ENCODE assay signal across 8 cellular contexts in the genomic region with DNA sequence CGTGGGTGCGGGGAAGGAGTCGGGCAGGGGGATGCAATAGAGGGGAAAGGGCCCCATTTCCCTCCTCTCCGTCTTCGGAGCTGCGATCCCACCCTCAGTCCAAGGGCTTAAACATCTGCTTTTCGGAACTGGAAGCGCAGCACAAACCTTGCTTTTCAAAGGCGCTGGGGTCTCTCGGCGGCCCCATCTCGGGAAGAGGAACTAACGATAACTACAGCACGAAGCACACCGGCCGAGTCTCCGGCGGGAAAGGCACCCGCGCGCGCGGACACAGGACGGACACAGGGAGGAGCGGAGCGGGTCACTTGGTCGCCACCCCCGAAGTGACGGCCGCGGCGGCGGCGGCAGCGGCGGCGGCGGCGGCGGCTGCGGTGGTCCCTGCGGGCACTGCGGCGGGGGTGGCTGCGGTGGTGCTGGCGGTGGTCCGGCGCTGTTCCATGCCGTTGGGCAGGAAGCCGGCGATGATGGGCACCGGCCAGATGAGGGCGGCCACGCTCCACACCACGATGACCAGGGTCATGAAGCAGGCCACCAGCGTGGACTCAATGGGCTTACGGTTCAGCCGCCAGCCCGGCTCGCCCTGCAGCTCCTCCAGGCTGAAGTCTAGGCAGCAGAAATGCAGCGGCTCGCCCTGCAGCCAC. TPM values are rescaled to one million over a fixed set of nuclear protein-coding genes. Genes with fewer than 3 reads are reported as not detected.
A peak's percentile ranks its signal among the peaks of the same experiment; 100 is the strongest.
DNase-seq lines count a peak whose midpoint lies in the region; ATAC-seq, FAIRE-seq and TF ChIP-seq lines count a peak whose summit lies in the region.

No MANE protein-coding gene starts in this region.

- peak; percentile 40 for ATAC-seq in GM21381 (IDR thresholded peaks at IDR 0.05; ENCODE audit: unreplicated experiment)
- ATAC-seq in T-helper 17 cell: no peak
- ATAC-seq in HepG2: peak; percentile 90
- ATAC-seq in stimulated activated naive B cell treated with anti-CD40 and anti-IgM and Interleukin-4, amounts not matched to agents 10 μg/mL and 1 μg/mL and 100 μg/mL, for 72 hours (replicated peaks): peak; percentile 31 to 44

- no peak for FAIRE-seq in HepG2 (lab: Jason Lieb, UNC)

- no peak for TF ChIP-seq EP300 in HepG2 (IDR thresholded peaks at IDR 0.05; ENCODE audit: low read depth in 2 of 2, low read length in 2 of 2)
- no peak for TF ChIP-seq EP300 in HepG2 (CRISPR knock-in tag; IDR thresholded peaks at IDR 0.05; ENCODE audit: borderline replicate concordance)

- POLR2A ChIA-PET in HepG2 (lab: Yijun Ruan, JAX): no interaction called here

- DNase-seq in DMS53 treated with DMSO at 0.1 percent for 48 hours (lab: John Stamatoyannopoulos, UW; ENCODE audit: unreplicated experiment) (peak; percentile 2), Kasumi-1 (lab: John Stamatoyannopoulos, UW) (peak; percentile 13 to 16), T-helper 17 cell (no peak), dorsolateral prefrontal cortex (peak; percentile 71 to 83 (median 78)), HepG2 (ENCODE audit: low spot score) (peak; percentile 40), D341Med (ENCODE audit: low spot score) (no peak)
- peak; percentile 10 for DNase-seq in stimulated activated naive B cell treated with anti-CD40 and anti-IgM and Interleukin-4, amounts not matched to agents 10 μg/mL and 1 μg/mL and 100 μg/mL, for 72 hours

- TF ChIP-seq CTCF in dorsolateral prefrontal cortex (IDR thresholded peaks at IDR 0.05 in 54 of 56, conservative IDR thresholded peaks at IDR 0.05 in 2 of 56; ENCODE audit: low read depth in 1 of 56, partially characterized antibody in 56 of 56) (peak in 53 of 56 donors; percentile 22 to 79 (median 60)), HepG2 (CRISPR knock-in tag; IDR thresholded peaks at IDR 0.05) (peak; percentile 88)

- intact Hi-C loops in dorsolateral prefrontal cortex (cut with DNase I): loop anchor here (2.0 to 10.0 kb wide), 8 partner anchors 183 to 857 kb away; no protein-coding TSS in a partner anchor
- intact Hi-C loops in HepG2 (cut with micrococcal nuclease; ENCODE audit: unreplicated experiment): loop anchor here (5.0 kb wide), 2 partner anchors 272 to 287 kb away; no protein-coding TSS in a partner anchor

- CTCF ChIA-PET in HepG2 (lab: Yijun Ruan, JAX; ENCODE audit: low intra/inter-chr PET ratio, low total read pairs): interaction anchor here (0.6 to 1.3 kb wide), 4 partner anchors 275 to 854 kb away, joined by 3 read pairs; no protein-coding TSS in a partner anchor

- H3K27ac Mint-ChIP-seq in T-helper 17 cell: no peak overlapping the region
- H3K27ac Mint-ChIP-seq in stimulated activated naive B cell treated with anti-CD40 and anti-IgM and Interleukin-4, amounts not matched to agents 10 μg/mL and 1 μg/mL and 100 μg/mL, for 72 hours: peak overlapping the region; percentile 67

- no peaks in the 10 kb centered on the region for H3K36me3 ChIP-seq in HepG2 (replicated peaks in 1 of 2; ENCODE audit: control insufficient read depth in 1 of 2, insufficient read depth in 2 of 2, low read length in 2 of 2)

- no TSS peak for BruUV-seq in HepG2 (replicated peaks; lab: Mats Ljungman, UMichigan)

- no peak for TF ChIP-seq POLR2A in HepG2 (IDR thresholded peaks at IDR 0.05; ENCODE audit: insufficient read depth in 1 of 2, low read depth in 2 of 2, low read length in 2 of 2)

- no peak overlapping the region for H3K9ac ChIP-seq in HepG2 (ENCODE audit: insufficient read depth, low read depth, low read length)

- H3K9me3 Mint-ChIP-seq in stimulated activated naive B cell treated with anti-CD40 and anti-IgM and Interleukin-4, amounts not matched to agents 10 μg/mL and 1 μg/mL and 100 μg/mL, for 72 hours: no peaks in the 10 kb centered on the region

- peaks cover 85% of the 10 kb centered on the region for H3K27me3 Mint-ChIP-seq in T-helper 17 cell
- H3K27me3 Mint-ChIP-seq in stimulated activated naive B cell treated with anti-CD40 and anti-IgM and Interleukin-4, amounts not matched to agents 10 μg/mL and 1 μg/mL and 100 μg/mL, for 72 hours: peaks cover 69 to 73% of the 10 kb centered on the region in 2 donors

- H3K4me3 Mint-ChIP-seq in T-helper 17 cell: peak overlapping the region; percentile 94
- H3K4me3 Mint-ChIP-seq in stimulated activated naive B cell treated with anti-CD40 and anti-IgM and Interleukin-4, amounts not matched to agents 10 μg/mL and 1 μg/mL and 100 μg/mL, for 72 hours: peak overlapping the region; percentile 79 to 83

- H2AFZ ChIP-seq in HepG2 (ENCODE audit: low read length): no peak overlapping the region

- TF ChIP-seq RAD21 in HepG2 (CRISPR knock-in tag; IDR thresholded peaks at IDR 0.05): peak; percentile 92

- H3K4me1 Mint-ChIP-seq in T-helper 17 cell: peaks cover 15% of the 10 kb centered on the region
- H3K4me1 Mint-ChIP-seq in stimulated activated naive B cell treated with anti-CD40 and anti-IgM and Interleukin-4, amounts not matched to agents 10 μg/mL and 1 μg/mL and 100 μg/mL, for 72 hours: peaks cover 5 to 14% of the 10 kb centered on the region in 2 donors

- in situ Hi-C loops in HepG2 (cut with HindIII; ENCODE audit: extremely low pct_ligation_motif_present, low pct_unique_long_range_greater_than_20kb): loop anchor here (5.0 to 25.0 kb wide), 3 partner anchors 272 to 687 kb away; no protein-coding TSS in a partner anchor

- H3K36me3 Mint-ChIP-seq in T-helper 17 cell (ENCODE audit: low read depth): peaks cover 6% of the 10 kb centered on the region
- H3K36me3 Mint-ChIP-seq in stimulated activated naive B cell treated with anti-CD40 and anti-IgM and Interleukin-4, amounts not matched to agents 10 μg/mL and 1 μg/mL and 100 μg/mL, for 72 hours: no peaks in the 10 kb centered on the region

- H3K4me2 ChIP-seq in HepG2 (ENCODE audit: low read depth, low read length): peak overlapping the region; percentile 74

- WGBS in HepG2 (ENCODE audit: low lambda C conversion rate): 1% methylated on average over 6 of the region's 62 CpGs

- no peaks in the 10 kb centered on the region for H4K20me1 ChIP-seq in HepG2 (ENCODE audit: insufficient read depth, low read length)

- no peaks in the 10 kb centered on the region for H3K9me3 ChIP-seq in T-helper 17 cell (ENCODE audit: control insufficient read depth, low read length, poor library complexity, severe bottlenecking)
- no peaks in the 10 kb centered on the region for H3K9me3 ChIP-seq in HepG2 (ENCODE audit: low read length)

- no peaks in the 10 kb centered on the region for H3K79me2 ChIP-seq in HepG2 (ENCODE audit: insufficient read depth, low read length)

- H3K4me1 ChIP-seq in HepG2 (ENCODE audit: insufficient read depth, low read length): 0 out of 2 replicates have a peak, but pooled peaks cover 5% of the 10 kb centered on the region

- H3K27ac ChIP-seq in dorsolateral prefrontal cortex (peak overlapping the region in 9 of 59 donors; percentile 11 to 48 (median 33)), HepG2 (ENCODE audit: extremely low read length, insufficient read depth, low read length) (no peak overlapping the region)

- H3K4me3 ChIP-seq in dorsolateral prefrontal cortex (peak overlapping the region; percentile 34 to 75 (median 60)), HepG2 (replicated peaks in 1 of 3; ENCODE audit: insufficient read depth in 1 of 3, low read depth in 2 of 3, low read length in 3 of 3) (peak overlapping the region; percentile 16 to 67 (median 37); a peak in 5 of 6 replicates)

- H3K27me3 ChIP-seq in dorsolateral prefrontal cortex (peaks cover 0 to 31% (median 0%) of the 10 kb centered on the region in 45 donors), HepG2 (ENCODE audit: control insufficient read depth in 1 of 2, insufficient read depth in 2 of 2, low read length in 2 of 2) (peaks cover 4 to 72% of the 10 kb centered on the region in 2 experiments; a peak in 4 of 5 replicates)

TF ChIP-seq in HepG2, 621 proteins besides CTCF, POLR2A, EP300 and RAD21 (continues in another document):
- no peak for TF ChIP-seq FLYWCH1 (CRISPR knock-in tag; IDR thresholded peaks at IDR 0.05)
- TF ChIP-seq ISX (CRISPR knock-in tag; conservative IDR thresholded peaks at IDR 0.05): no peak
- TF ChIP-seq ATF7-NPFF (CRISPR knock-in tag; IDR thresholded peaks at IDR 0.05; ENCODE audit: low read depth): no peak
- no peak for TF ChIP-seq ATRX (CRISPR knock-in tag; IDR thresholded peaks at IDR 0.05; ENCODE audit: borderline replicate concordance)
- TF ChIP-seq KLF15 (CRISPR knock-in tag; IDR thresholded peaks at IDR 0.05; ENCODE audit: borderline replicate concordance): no peak

RNA-seq across cellular contexts. Expression of a gene that starts 1.1 kb away (rescaled TPM):
- total RNA-seq in T-helper 17 cell (1 to 10 TPM in 1 of 2 donors, under 1 TPM in 1; 0.25 to 6.5 TPM), dorsolateral prefrontal cortex (10 to 100 TPM in 111 of 120 experiments, 1 to 10 TPM in 9; 4.1 to 30.7 (median 14.7) TPM), HepG2 (2016; rRNA removed; fragmentation: Illumina TruSeq; extraction: Trizol) (0.13 TPM in 1 of 2 replicates, not detected in the other)
- 0.18 and 0.20 TPM in 2 replicates for total RNA-seq in HepG2 (2016; cell fraction: cytosol; rRNA removed; fragmentation: Illumina TruSeq; extraction: Trizol; ENCODE audit: low read depth)
- total RNA-seq in HepG2 (2016; cell fraction: insoluble cytoplasmic fraction; rRNA removed; fragmentation: Illumina TruSeq; extraction: Trizol): 0.09 TPM in 1 of 2 replicates, not detected in the other
- 0.38 and 0.59 TPM in 2 replicates for total RNA-seq in HepG2 (2016; cell fraction: membrane; rRNA removed; fragmentation: Illumina TruSeq; extraction: Trizol)
- not detected in 2 replicates for total RNA-seq in HepG2 (2016; cell fraction: nucleus; rRNA removed; fragmentation: Illumina TruSeq; extraction: Trizol)
- not detected in 2 replicates for polyA plus RNA-seq in HepG2 (2011; rRNA removed)
- 0.04 TPM in 1 of 2 replicates, not detected in the other for polyA plus RNA-seq in HepG2 (2011; cell fraction: cytosol; rRNA removed)
- polyA plus RNA-seq in HepG2 (2011; cell fraction: nucleus; rRNA removed): not detected in 2 replicates
- not detected in 2 replicates for polyA plus RNA-seq in HepG2 (2012)
- polyA plus RNA-seq in HepG2 (2016; cell fraction: cytosol; fragmentation: Illumina TruSeq; extraction: Trizol; ENCODE audit: low read depth): 0.44 and 0.54 TPM in 2 replicates
- polyA plus RNA-seq in HepG2 (2016; cell fraction: insoluble cytoplasmic fraction; fragmentation: Illumina TruSeq; extraction: Trizol; ENCODE audit: low read depth): 0.12 and 0.17 TPM in 2 replicates
- 0.19 and 0.43 TPM in 2 replicates for polyA plus RNA-seq in HepG2 (2016; cell fraction: membrane; fragmentation: Illumina TruSeq; extraction: Trizol; ENCODE audit: low read depth)
- polyA plus RNA-seq in HepG2 (2016; cell fraction: nucleus; fragmentation: Illumina TruSeq; extraction: Trizol; ENCODE audit: insufficient read depth, low read depth): not detected in 2 replicates
- polyA minus RNA-seq in HepG2 (2011; rRNA and poly(A)+ RNA removed; ENCODE audit: low replicate concordance): 0.65 TPM in 1 of 2 replicates, not detected in the other
- not detected in 2 replicates for polyA minus RNA-seq in HepG2 (2011; cell fraction: cytosol; rRNA and poly(A)+ RNA removed)
- polyA minus RNA-seq in HepG2 (2011; cell fraction: nucleus; rRNA and poly(A)+ RNA removed): not detected in 2 replicates

Comparison
In these comparisons a context has a peak if more than half of its experiments do, and no peak if none do; other contexts are left out.
1. DNase-seq: peak in DMS53 treated with DMSO at 0.1 percent for 48 hours (single experiment), Kasumi-1 (2 of 2), dorsolateral prefrontal cortex (10 of 10), HepG2 (single experiment) and stimulated activated naive B cell treated with anti-CD40 and anti-IgM and Interleukin-4, amounts not matched to agents 10 μg/mL and 1 μg/mL and 100 μg/mL, for 72 hours (single experiment); none in T-helper 17 cell (0 of 3) and D341Med (single experiment).